In genomic region chr2:105454801-105455485, GRCh38 we compare ENCODE assay signal across 8 cellular contexts. TPM values are rescaled to one million over a fixed set of nuclear protein-coding genes. Genes with fewer than 3 reads are reported as not detected.
DNase-seq lines count a peak whose midpoint lies in the region; ATAC-seq lines count a peak whose summit lies in the region.

No MANE protein-coding gene starts in this region.

- POLR2A ChIA-PET in naive thymus-derived CD4-positive, alpha-beta T cell (lab: Charles Lee) = no interaction called here

- ATAC-seq in GM18868 (IDR thresholded peaks at IDR 0.05; ENCODE audit: unreplicated experiment) (peak; percentile 62), GM18873 (IDR thresholded peaks at IDR 0.05; ENCODE audit: low FRiP score, unreplicated experiment) (no peak), HG02588 (IDR thresholded peaks at IDR 0.05; ENCODE audit: unreplicated experiment) (no peak)
- ATAC-seq in naive thymus-derived CD4-positive, alpha-beta T cell = peak; percentile 36

- H3K4me1 ChIP-seq in naive thymus-derived CD4-positive, alpha-beta T cell (ENCODE audit: control insufficient read depth in 2 of 2, insufficient read depth in 2 of 2, low read length in 2 of 2) = no peaks in the 10 kb centered on the region

- no peaks in the 10 kb centered on the region for H3K36me3 Mint-ChIP-seq in naive thymus-derived CD4-positive, alpha-beta T cell

- no peak overlapping the region for H3K27ac ChIP-seq in naive thymus-derived CD4-positive, alpha-beta T cell (ENCODE audit: low read depth, low read length)

- H3K27me3 Mint-ChIP-seq in naive thymus-derived CD4-positive, alpha-beta T cell = peaks cover 0 to 19% (median 5%) of the 10 kb centered on the region in 5 donors

- H3K4me3 ChIP-seq in naive thymus-derived CD4-positive, alpha-beta T cell (ENCODE audit: low read length) = no peak overlapping the region

- DNase-seq in NCI-H460 (ENCODE audit: extremely low read depth, low read depth) (peak; percentile 70), dermis blood vessel endothelial cell (peak; percentile 53), ecto neural progenitor cell (ENCODE audit: low spot score) (no peak), NCI-H2171 (lab: John Stamatoyannopoulos, UW) (no peak)
- peak in 1 of 9 donors; percentile 2 for DNase-seq in naive thymus-derived CD4-positive, alpha-beta T cell

- CTCF ChIA-PET in naive thymus-derived CD4-positive, alpha-beta T cell (lab: Charles Lee) = no interaction called here

- no peaks in the 10 kb centered on the region for H3K27me3 ChIP-seq in naive thymus-derived CD4-positive, alpha-beta T cell (ENCODE audit: control insufficient read depth in 2 of 2, insufficient read depth in 2 of 2, low read length in 2 of 2)

- H3K27ac Mint-ChIP-seq in naive thymus-derived CD4-positive, alpha-beta T cell = no peak overlapping the region

- intact Hi-C loops in naive thymus-derived CD4-positive, alpha-beta T cell (cut with micrococcal nuclease) = loop anchor here in 1 of 2 donors (2.0 kb wide), 1 partner anchor 66 kb away; no protein-coding TSS in a partner anchor

- H3K36me3 ChIP-seq in naive thymus-derived CD4-positive, alpha-beta T cell (ENCODE audit: control insufficient read depth in 2 of 3, insufficient read depth in 3 of 3, low read length in 3 of 3) = no peaks in the 10 kb centered on the region

- no peaks in the 10 kb centered on the region for H3K9me3 ChIP-seq in naive thymus-derived CD4-positive, alpha-beta T cell (ENCODE audit: control insufficient read depth in 2 of 3, low read length in 3 of 3)

- H3K4me3 Mint-ChIP-seq in naive thymus-derived CD4-positive, alpha-beta T cell = no peak overlapping the region

- peaks cover 0 to 4% (median 0%) of the 10 kb centered on the region in 11 donors for H3K9me3 Mint-ChIP-seq in naive thymus-derived CD4-positive, alpha-beta T cell

- H3K4me1 Mint-ChIP-seq in naive thymus-derived CD4-positive, alpha-beta T cell = peaks cover 0 to 12% (median 0%) of the 10 kb centered on the region in 7 donors

RNA-seq across cellular contexts. Expression of gene FHL2, which starts 56.1 kb away (rescaled TPM):
- total RNA-seq in NCI-H460 (2014; rRNA removed; shearing (Covaris generic)) = 11.6 and 13.9 TPM in 2 replicates
- 1.6 and 6.5 TPM in 2 replicates for polyA plus RNA-seq in NCI-H460 (2014; cell fraction: nucleus; rRNA removed)
- total RNA-seq in dermis blood vessel endothelial cell = 42.0 and 56.4 TPM in 2 replicates
- total RNA-seq in naive thymus-derived CD4-positive, alpha-beta T cell = 1 to 10 TPM in 1 of 5 experiments, under 1 TPM in 3, not detected in 1; 0.19 to 3.6 (median 0.63) TPM
- 1 to 10 TPM in 1 of 2 donors, under 1 TPM in 1; 0.40 to 1.6 TPM for polyA plus RNA-seq in naive thymus-derived CD4-positive, alpha-beta T cell

Comparison
In these comparisons a context has a peak if more than half of its experiments do, and no peak if none do; other contexts are left out.
1. ATAC-seq: peak in GM18868 (single experiment) and naive thymus-derived CD4-positive, alpha-beta T cell (single experiment); none in GM18873 (single experiment) and HG02588 (single experiment).
2. DNase-seq: peak in NCI-H460 (single experiment) and dermis blood vessel endothelial cell (single experiment); none in ecto neural progenitor cell (single experiment) and NCI-H2171 (single experiment).